In genomic region chr13:51562011-51562671, GRCh38 we compare ENCODE assay signal across 10 cellular contexts. TPM values are rescaled to one million over a fixed set of nuclear protein-coding genes. Genes with fewer than 3 reads are reported as not detected.
DNase-seq lines count a peak whose midpoint lies in the region; ATAC-seq and TF ChIP-seq lines count a peak whose summit lies in the region.
"Had no signal": no experiment of that assay in that cellular context is flagged by ENCODE, and none has a peak within 500 bp of the region (broad histone marks: within the 10 kb centered on the region; RNA-seq: fewer than 3 reads in every experiment).

No MANE protein-coding gene starts in this region.

- H3K4me1 Mint-ChIP-seq in activated naive CD4-positive, alpha-beta T cell treated with anti-CD3 and anti-CD28 coated beads for 36 hours (ENCODE audit: low read depth): peaks cover 5% of the 10 kb centered on the region
- peaks cover 33% of the 10 kb centered on the region for H3K4me1 Mint-ChIP-seq in T-helper 1 cell treated with Interleukin-12 subunit alpha and Interleukin-12 subunit beta and Interleukin-4 antibody, amounts not matched to agents 30 μg/mL and 1 μg/mL, for 36 hours (ENCODE audit: low read depth)
- peaks cover 7 to 27% (median 17%) of the 10 kb centered on the region in 3 donors for H3K4me1 Mint-ChIP-seq in T-cell

- no peaks in the 10 kb centered on the region for H3K9me3 ChIP-seq in upper lobe of right lung

- peaks cover 0 to 9% of the 10 kb centered on the region in 2 donors for H3K9me3 Mint-ChIP-seq in activated naive CD4-positive, alpha-beta T cell treated with anti-CD3 and anti-CD28 coated beads, Interleukin-2, amount 50 U/mL, for 72 hours
- H3K9me3 Mint-ChIP-seq in activated naive CD4-positive, alpha-beta T cell treated with anti-CD3 and anti-CD28 coated beads for 36 hours: no peaks in the 10 kb centered on the region
- H3K9me3 Mint-ChIP-seq in T-helper 1 cell treated with Interleukin-12 subunit alpha and Interleukin-12 subunit beta and Interleukin-4 antibody, amounts not matched to agents 30 μg/mL and 1 μg/mL, for 36 hours: peaks cover 9% of the 10 kb centered on the region
- peaks cover 0 to 6% (median 0%) of the 10 kb centered on the region in 3 donors for H3K9me3 Mint-ChIP-seq in T-cell

- no peaks in the 10 kb centered on the region for H3K36me3 Mint-ChIP-seq in activated naive CD4-positive, alpha-beta T cell treated with anti-CD3 and anti-CD28 coated beads, Interleukin-2, amount 50 U/mL, for 72 hours
- H3K36me3 Mint-ChIP-seq in activated naive CD4-positive, alpha-beta T cell treated with anti-CD3 and anti-CD28 coated beads for 36 hours (ENCODE audit: low read depth): no peaks in the 10 kb centered on the region
- H3K36me3 Mint-ChIP-seq in T-helper 1 cell treated with Interleukin-12 subunit alpha and Interleukin-12 subunit beta and Interleukin-4 antibody, amounts not matched to agents 30 μg/mL and 1 μg/mL, for 36 hours (ENCODE audit: low read depth): peaks cover 4% of the 10 kb centered on the region
- H3K36me3 Mint-ChIP-seq in T-cell: no peaks in the 10 kb centered on the region

- POLR2A ChIA-PET in T-cell (lab: Charles Lee): no interaction called here

- peak; percentile 48 to 79 for ATAC-seq in activated naive CD4-positive, alpha-beta T cell treated with anti-CD3 and anti-CD28 coated beads, Interleukin-2, amount 50 U/mL, for 72 hours
- ATAC-seq in HG02885 (IDR thresholded peaks at IDR 0.05; ENCODE audit: poor library complexity, unreplicated experiment) (peak; percentile 81), upper lobe of right lung (peak; percentile 85), T-cell (replicated peaks in 1 of 4) (no peak)

- DNase-seq in activated naive CD4-positive, alpha-beta T cell treated with anti-CD3 and anti-CD28 coated beads, Interleukin-2, amount 50 U/mL, for 72 hours (ENCODE audit: low spot score in 2 of 2): no peak
- DNase-seq in activated naive CD4-positive, alpha-beta T cell treated with anti-CD3 and anti-CD28 coated beads for 36 hours: no peak
- DNase-seq in upper lobe of right lung (no peak), NCI-H82 treated with DMSO at 0.1 percent for 48 hours (lab: John Stamatoyannopoulos, UW; ENCODE audit: unreplicated experiment) (no peak), T-cell (no peak), HPDE6-E6E7 (ENCODE audit: extremely low spot score) (no peak)
- DNase-seq: mesendoderm, NCI-H82 had no signal

- peaks cover 2% of the 10 kb centered on the region for H3K27me3 Mint-ChIP-seq in activated naive CD4-positive, alpha-beta T cell treated with anti-CD3 and anti-CD28 coated beads for 36 hours (ENCODE audit: low read depth)
- no peaks in the 10 kb centered on the region for H3K27me3 Mint-ChIP-seq in T-helper 1 cell treated with Interleukin-12 subunit alpha and Interleukin-12 subunit beta and Interleukin-4 antibody, amounts not matched to agents 30 μg/mL and 1 μg/mL, for 36 hours (ENCODE audit: low read depth)
- H3K27me3 Mint-ChIP-seq in T-cell: no peaks in the 10 kb centered on the region

- no peaks in the 10 kb centered on the region for H3K4me1 ChIP-seq in upper lobe of right lung

- no peaks in the 10 kb centered on the region for H3K36me3 ChIP-seq in upper lobe of right lung

- H3K4me3 ChIP-seq in upper lobe of right lung: no peak overlapping the region

- no peak for TF ChIP-seq CTCF in upper lobe of right lung (IDR thresholded peaks at IDR 0.05)

- no peak overlapping the region for H3K27ac Mint-ChIP-seq in activated naive CD4-positive, alpha-beta T cell treated with anti-CD3 and anti-CD28 coated beads, Interleukin-2, amount 50 U/mL, for 72 hours
- no peak overlapping the region for H3K27ac Mint-ChIP-seq in activated naive CD4-positive, alpha-beta T cell treated with anti-CD3 and anti-CD28 coated beads for 36 hours
- peak overlapping the region; percentile 49 for H3K27ac Mint-ChIP-seq in T-helper 1 cell treated with Interleukin-12 subunit alpha and Interleukin-12 subunit beta and Interleukin-4 antibody, amounts not matched to agents 30 μg/mL and 1 μg/mL, for 36 hours
- H3K27ac Mint-ChIP-seq in T-cell: no peak overlapping the region

- intact Hi-C loops in activated naive CD4-positive, alpha-beta T cell treated with anti-CD3 and anti-CD28 coated beads for 36 hours (cut with micrococcal nuclease): no loop called here
- intact Hi-C loops in upper lobe of right lung (cut with DNase I): no loop called here

- no peak overlapping the region for H3K4me3 Mint-ChIP-seq in activated naive CD4-positive, alpha-beta T cell treated with anti-CD3 and anti-CD28 coated beads for 36 hours
- peak overlapping the region; percentile 45 for H3K4me3 Mint-ChIP-seq in T-helper 1 cell treated with Interleukin-12 subunit alpha and Interleukin-12 subunit beta and Interleukin-4 antibody, amounts not matched to agents 30 μg/mL and 1 μg/mL, for 36 hours
- H3K4me3 Mint-ChIP-seq in T-cell: no peak overlapping the region

- CTCF ChIA-PET in activated naive CD4-positive, alpha-beta T cell treated with anti-CD3 and anti-CD28 coated beads for 36 hours (lab: Charles Lee): no interaction called here
- CTCF ChIA-PET in T-cell (lab: Charles Lee): no interaction called here

- H3K27ac ChIP-seq in upper lobe of right lung: no peak overlapping the region

- H3K27me3 ChIP-seq in upper lobe of right lung: no peaks in the 10 kb centered on the region

RNA-seq across cellular contexts. Expression of gene WDFY2, which starts 22.1 kb away (rescaled TPM):
- total RNA-seq in activated naive CD4-positive, alpha-beta T cell treated with anti-CD3 and anti-CD28 coated beads, Interleukin-2, amount 50 U/mL, for 72 hours: 10 to 100 TPM; 16.4 to 17.5 TPM
- 10 to 100 TPM in 1 of 2 experiments, 1 to 10 TPM in 1; 8.3 to 11.3 TPM for total RNA-seq in activated naive CD4-positive, alpha-beta T cell treated with anti-CD3 and anti-CD28 coated beads for 36 hours
- total RNA-seq in upper lobe of right lung (13.1 TPM), T-cell (10 to 100 TPM; 18.2 to 28.3 (median 20.0) TPM)

Comparison
In these comparisons a context has a peak if more than half of its experiments do, and no peak if none do; other contexts are left out.
1. ATAC-seq: peak in activated naive CD4-positive, alpha-beta T cell treated with anti-CD3 and anti-CD28 coated beads, Interleukin-2, amount 50 U/mL, for 72 hours (2 of 2), HG02885 (single experiment) and upper lobe of right lung (single experiment); none in T-cell (0 of 4).